In genomic region chr2:233853883-233854240, GRCh38 we compare ENCODE assay signal across 8 cellular contexts. TPM values are rescaled to one million over a fixed set of nuclear protein-coding genes. Genes with fewer than 3 reads are reported as not detected.
A peak's percentile ranks its signal among the peaks of the same experiment; 100 is the strongest.
DNase-seq lines count a peak whose midpoint lies in the region; ATAC-seq and TF ChIP-seq lines count a peak whose summit lies in the region.

No MANE protein-coding gene starts in this region.

- no peak overlapping the region for H2AK5ac ChIP-seq in IMR-90 (ENCODE audit: low read depth, low read length)

- H3K27me3 ChIP-seq in CD8-positive, alpha-beta memory T cell (ENCODE audit: insufficient read depth, low read length, poor library complexity, severe bottlenecking), result no peaks in the 10 kb centered on the region
- H3K27me3 ChIP-seq in IMR-90 (ENCODE audit: control insufficient read depth, insufficient read depth, low read length), result no peaks in the 10 kb centered on the region
- no peaks in the 10 kb centered on the region for H3K27me3 ChIP-seq in colonic mucosa

- H3K4me2 ChIP-seq in IMR-90 (ENCODE audit: low read depth, low read length), result peak overlapping the region; percentile 100

- 0 out of 2 replicates have a peak overlapping the region, but pooled peaks have one; percentile 49 for H3K56ac ChIP-seq in IMR-90 (ENCODE audit: extremely low read depth, insufficient read depth, low read length)

- H2BK15ac ChIP-seq in IMR-90 (ENCODE audit: low read depth, low read length), result no peak overlapping the region

- peak overlapping the region; percentile 84; the same call in 1 of the 2 replicates for H3K23ac ChIP-seq in IMR-90 (ENCODE audit: low read depth, low read length)

- no peaks in the 10 kb centered on the region for H3K9me3 ChIP-seq in CD8-positive, alpha-beta memory T cell (ENCODE audit: low read length)
- H3K9me3 ChIP-seq in IMR-90 (ENCODE audit: control insufficient read depth, insufficient read depth, low read length), result no peaks in the 10 kb centered on the region
- no peaks in the 10 kb centered on the region for H3K9me3 ChIP-seq in colonic mucosa

- no peak overlapping the region for H2BK120ac ChIP-seq in IMR-90 (ENCODE audit: low read depth, low read length)

- H4K20me1 ChIP-seq in IMR-90 (ENCODE audit: insufficient read depth, low read length), result no peaks in the 10 kb centered on the region; the same call in 1 of the 2 replicates

- H3K9ac ChIP-seq in IMR-90 (ENCODE audit: low read depth, low read length) (peak overlapping the region; percentile 86), colonic mucosa (ENCODE audit: low read depth in 2 of 2, low read length in 2 of 2) (peak overlapping the region; percentile 44 to 67)

- DNase-seq in CD8-positive, alpha-beta memory T cell, result no peak
- DNase-seq in IMR-90, result no peak
- no peak for DNase-seq in colonic mucosa
- DNase-seq in nephron progenitor cell, result no peak
- no peak for DNase-seq in C1 segment of cervical spinal cord (lab: John Stamatoyannopoulos, UW)
- no peak for DNase-seq in NCI-H1436 (lab: John Stamatoyannopoulos, UW)
- no peak for DNase-seq in H4 (ENCODE audit: low spot score)
- no peak for DNase-seq in DMS79 treated with DMSO at 0.1 percent for 48 hours (lab: John Stamatoyannopoulos, UW)

- H3K18ac ChIP-seq in IMR-90 (ENCODE audit: low read depth, low read length), result no peak overlapping the region

- peaks cover 8 to 19% of the 10 kb centered on the region in 2 donors for H3K27me3 Mint-ChIP-seq in CD8-positive, alpha-beta memory T cell
- peaks cover 3% of the 10 kb centered on the region for H3K27me3 Mint-ChIP-seq in nephron progenitor cell (ENCODE audit: low read depth, poor library complexity)

- TF ChIP-seq CTCF in IMR-90 (conservative IDR thresholded peaks at IDR 0.05; ENCODE audit: low read depth, low read length), result no peak
- TF ChIP-seq CTCF in colonic mucosa (IDR thresholded peaks at IDR 0.05), result no peak
- TF ChIP-seq CTCF in nephron progenitor cell (IDR thresholded peaks at IDR 0.05), result no peak

- TF ChIP-seq RAD21 in IMR-90 (IDR thresholded peaks at IDR 0.05; ENCODE audit: low read length), result no peak

- no peak overlapping the region for H4K91ac ChIP-seq in IMR-90 (ENCODE audit: insufficient read depth, low read depth, low read length)

- peaks cover 0 to 1% (median 0%) of the 10 kb centered on the region in 3 donors for H3K36me3 Mint-ChIP-seq in CD8-positive, alpha-beta memory T cell
- peaks cover 23% of the 10 kb centered on the region for H3K36me3 Mint-ChIP-seq in nephron progenitor cell (ENCODE audit: low read depth)

- TF ChIP-seq POLR2A in IMR-90 (IDR thresholded peaks at IDR 0.05; ENCODE audit: low read depth, low read length), result no peak

- H3K79me1 ChIP-seq in IMR-90 (ENCODE audit: low read depth in 1 of 2, low read length in 2 of 2), result peaks cover 20 to 36% of the 10 kb centered on the region in 2 experiments

- H3K4me3 ChIP-seq in CD8-positive, alpha-beta memory T cell (ENCODE audit: low read length), result peak overlapping the region; percentile 57
- H3K4me3 ChIP-seq in IMR-90 (ENCODE audit: insufficient read depth, low read depth, low read length) (peak overlapping the region; percentile 90), colonic mucosa (peak overlapping the region; percentile 66)

- WGBS in IMR-90 (ENCODE audit: extremely low coverage in 2 of 2, insufficient read length in 1 of 2), 2 experiments, result 0% methylated on average over 8 of the region's 25 CpGs; no CpG with 5 or more reads in 1 of the 2 experiments

- H2AK9ac ChIP-seq in IMR-90 (replicated peaks; ENCODE audit: low read depth, low read length, poor library complexity), result peak overlapping the region; percentile 92

- H3K9me3 Mint-ChIP-seq in CD8-positive, alpha-beta memory T cell, result no peaks in the 10 kb centered on the region
- no peaks in the 10 kb centered on the region for H3K9me3 Mint-ChIP-seq in nephron progenitor cell

- POLR2A ChIA-PET in CD8-positive, alpha-beta memory T cell (lab: Charles Lee), result no interaction called here
- POLR2A ChIA-PET in IMR-90 (lab: Charles Lee; ENCODE audit: unreplicated experiment), result no interaction called here

- in situ Hi-C loops in IMR-90 (cut with MboI; ENCODE audit: low sequenced_read_pairs), result no loop called here

- CTCF ChIA-PET in CD8-positive, alpha-beta memory T cell (lab: Charles Lee), result no interaction called here
- CTCF ChIA-PET in IMR-90 (lab: Yijun Ruan, JAX), result no interaction called here

- peak overlapping the region in 3 of 8 donors; percentile 21 to 46 (median 27) for H3K27ac Mint-ChIP-seq in CD8-positive, alpha-beta memory T cell
- peak overlapping the region; percentile 59 for H3K27ac Mint-ChIP-seq in nephron progenitor cell

- ATAC-seq in IMR-90 (ENCODE audit: low read depth), result no peak; the same call in 1 of the 2 replicates

- H3K4me1 ChIP-seq in CD8-positive, alpha-beta memory T cell (ENCODE audit: insufficient read depth, low read length), result peaks cover 13% of the 10 kb centered on the region
- H3K4me1 ChIP-seq in IMR-90 (ENCODE audit: control insufficient read depth, insufficient read depth, low read length), result peaks cover 13% of the 10 kb centered on the region
- peaks cover 4% of the 10 kb centered on the region for H3K4me1 ChIP-seq in colonic mucosa

- H3K27ac ChIP-seq in CD8-positive, alpha-beta memory T cell (ENCODE audit: low read depth, low read length), result peak overlapping the region; percentile 58
- H3K27ac ChIP-seq in IMR-90 (ENCODE audit: insufficient read depth, low read length), result peak overlapping the region; percentile 60
- H3K27ac ChIP-seq in colonic mucosa, result no peak overlapping the region

- BruUV-seq in IMR-90 (replicated peaks; lab: Mats Ljungman, UMichigan), result no TSS peak

- no peak overlapping the region for H3K14ac ChIP-seq in IMR-90 (replicated peaks; ENCODE audit: low read depth, low read length)

- peaks cover 18 to 46% (median 39%) of the 10 kb centered on the region in 3 donors for H3K4me1 Mint-ChIP-seq in CD8-positive, alpha-beta memory T cell
- H3K4me1 Mint-ChIP-seq in nephron progenitor cell, result peaks cover 40% of the 10 kb centered on the region

- H2AFZ ChIP-seq in IMR-90 (replicated peaks; ENCODE audit: low read length, poor library complexity), result peak overlapping the region; percentile 92

- H2BK20ac ChIP-seq in IMR-90 (ENCODE audit: low read depth, low read length), result no peak overlapping the region

- dilution Hi-C loops in IMR-90 (cut with HindIII; ENCODE audit: low sequenced_read_pairs, unreplicated experiment), result no loop called here

- H3K9me1 ChIP-seq in IMR-90 (ENCODE audit: insufficient read depth, low read length), result peaks cover 10% of the 10 kb centered on the region; the same call in 1 of the 2 replicates

- intact Hi-C loops in IMR-90 (cut with micrococcal nuclease), result loop anchor here (10.0 kb wide), 2 partner anchors 289 to 691 kb away; partner anchors contain the start of gene USP40
- intact Hi-C loops in colonic mucosa (cut with DNase I), result no loop called here

- H4K5ac ChIP-seq in IMR-90 (ENCODE audit: low read depth, low read length), result peak overlapping the region; percentile 13; the same call in 1 of the 2 replicates

- H3K36me3 ChIP-seq in CD8-positive, alpha-beta memory T cell (ENCODE audit: insufficient read depth, low read length), result no peaks in the 10 kb centered on the region
- H3K36me3 ChIP-seq in IMR-90 (ENCODE audit: control insufficient read depth, insufficient read depth, low read length) (peaks cover 5% of the 10 kb centered on the region), colonic mucosa (no peaks in the 10 kb centered on the region)

- H3K4me3 Mint-ChIP-seq in CD8-positive, alpha-beta memory T cell, result peak overlapping the region; percentile 74 to 97 (median 93)
- peak overlapping the region; percentile 98 for H3K4me3 Mint-ChIP-seq in nephron progenitor cell

- H2BK5ac ChIP-seq in IMR-90 (ENCODE audit: low read depth, low read length, poor library complexity, severe bottlenecking), result peak overlapping the region; percentile 56

- H3K4ac ChIP-seq in IMR-90 (ENCODE audit: low read depth, low read length), result peak overlapping the region; percentile 41

- H4K8ac ChIP-seq in IMR-90 (ENCODE audit: low read depth in 2 of 2, low read length in 2 of 2), result peak overlapping the region; percentile 15 to 33; a peak in 2 of 4 replicates

TF ChIP-seq in IMR-90, 13 proteins besides CTCF, POLR2A, EP300 and RAD21:
- TF ChIP-seq RCOR1 (IDR thresholded peaks at IDR 0.05; ENCODE audit: insufficient replicate concordance, low read length) (no peak), MAFK (IDR thresholded peaks at IDR 0.05; ENCODE audit: low read depth, low read length) (no peak), NFE2L2 (IDR thresholded peaks at IDR 0.05; ENCODE audit: low read depth, low read length) (no peak), FOS (IDR thresholded peaks at IDR 0.05; ENCODE audit: low read depth, low read length) (no peak), RFX5 (IDR thresholded peaks at IDR 0.05; ENCODE audit: low read depth, low read length) (no peak), SMC3 (IDR thresholded peaks at IDR 0.05; ENCODE audit: low read depth, low read length) (no peak), MAZ (IDR thresholded peaks at IDR 0.05; ENCODE audit: borderline replicate concordance, low read depth, low read length) (no peak), CEBPB (IDR thresholded peaks at IDR 0.05; ENCODE audit: low read depth, low read length) (no peak), BHLHE40 (IDR thresholded peaks at IDR 0.05; ENCODE audit: low read depth, low read length) (no peak), ELK1 (IDR thresholded peaks at IDR 0.05; ENCODE audit: borderline replicate concordance, low read depth, low read length) (no peak)

RNA-seq across cellular contexts. Expression of gene HJURP, which starts 0.5 kb away (rescaled TPM):
- total RNA-seq in CD8-positive, alpha-beta memory T cell, result 10 to 100 TPM; 37.9 to 41.2 TPM
- polyA plus RNA-seq in CD8-positive, alpha-beta memory T cell, result not detected
- total RNA-seq in IMR-90 (2012; rRNA removed) (22.6 and 24.2 TPM in 2 replicates), colonic mucosa (10 to 100 TPM in 1 of 2 donors, 1 to 10 TPM in 1; 8.9 to 40.8 TPM)
- 26.5 and 27.1 TPM in 2 replicates for polyA plus RNA-seq in IMR-90 (2012; rRNA removed)
- 10.1 and 24.7 TPM in 2 replicates for polyA plus RNA-seq in IMR-90 (2012; cell fraction: cytosol; rRNA removed)
- 45.6 and 52.0 TPM in 2 replicates for polyA plus RNA-seq in IMR-90 (2012; cell fraction: nucleus; rRNA removed; ENCODE audit: low replicate concordance)
- total RNA-seq in H4 (2014; rRNA removed; shearing (Covaris generic)), result 83.4 and 105 TPM in 2 replicates
